22 cellular contexts compared by ENCODE assay signal in the genomic region with DNA sequence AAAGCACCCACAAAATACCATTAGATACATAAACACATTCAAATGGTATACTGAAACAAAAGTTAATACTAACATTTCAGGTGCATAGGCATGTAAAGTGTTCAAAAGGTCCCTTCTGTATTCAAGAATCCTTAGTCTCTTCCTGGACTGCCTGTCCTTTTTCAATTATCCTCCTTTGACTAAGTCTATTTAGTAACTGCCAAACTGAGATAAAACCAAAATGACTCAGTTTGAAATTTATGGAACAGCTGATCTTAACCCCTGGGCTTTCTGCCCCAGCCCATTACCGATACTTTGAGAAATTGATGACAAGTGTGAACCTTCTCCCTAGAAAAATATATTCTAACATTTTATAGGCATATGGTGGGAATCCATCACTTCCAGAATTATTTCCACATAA. TPM values are rescaled to one million over a fixed set of nuclear protein-coding genes. Genes with fewer than 3 reads are reported as not detected.
DNase-seq lines count a peak whose midpoint lies in the region; ATAC-seq, FAIRE-seq and TF ChIP-seq lines count a peak whose summit lies in the region.
"Had no signal": no experiment of that assay in that cellular context is flagged by ENCODE, and none has a peak within 500 bp of the region (broad histone marks: within the 10 kb centered on the region; RNA-seq: fewer than 3 reads in every experiment).

No MANE protein-coding gene starts in this region.

- DNase-seq in T-helper 2 cell treated with Interferon-gamma antibody and Interleukin-4, amounts not matched to agents 5 μg/mL and 100 μg/mL, for 36 hours (ENCODE audit: low spot score): no peak
- DNase-seq in T-helper 2 cell (no peak), H54 (ENCODE audit: insufficient read length, low spot score) (no peak), natural killer cell (no peak), glomerular visceral epithelial cell (ENCODE audit: extremely low spot score) (no peak)
- DNase-seq in activated naive CD8-positive, alpha-beta T cell treated with anti-CD3 and anti-CD28 coated beads for 36 hours: no peak
- DNase-seq in stimulated activated CD4-positive, alpha-beta T cell treated with anti-CD3 and anti-CD28 coated beads, Interleukin-2, amount 100 ng/mL, for 24 hours: no peak
- DNase-seq: 8988T; DMS53; effector CD4-positive, alpha-beta T cell; hippocampal formation; KG1; mesendoderm; NCI-H1105 treated with DMSO at 0.1 percent for 48 hours; NCI-H2171; stimulated activated CD4-positive, alpha-beta T cell treated with anti-CD3 and anti-CD28 coated beads, Interleukin-12 subunit alpha, Interleukin-12 subunit beta, amount 100 ng/mL, for 4 hours; stimulated activated naive CD4-positive, alpha-beta T cell treated with Interleukin-2 at 50 U/mL for 16 hours had no signal

- no peaks in the 10 kb centered on the region for H3K27me3 Mint-ChIP-seq in T-helper 2 cell treated with Interferon-gamma antibody and Interleukin-4, amounts not matched to agents 5 μg/mL and 100 μg/mL, for 36 hours (ENCODE audit: low read depth)
- no peaks in the 10 kb centered on the region for H3K27me3 Mint-ChIP-seq in activated naive CD8-positive, alpha-beta T cell treated with anti-CD3 and anti-CD28 coated beads for 36 hours
- H3K27me3 Mint-ChIP-seq in natural killer cell (ENCODE audit: low read depth in 2 of 2): no peaks in the 10 kb centered on the region

- no peaks in the 10 kb centered on the region for H3K9me3 Mint-ChIP-seq in T-helper 2 cell treated with Interferon-gamma antibody and Interleukin-4, amounts not matched to agents 5 μg/mL and 100 μg/mL, for 36 hours
- peaks cover 5% of the 10 kb centered on the region for H3K9me3 Mint-ChIP-seq in activated naive CD8-positive, alpha-beta T cell treated with anti-CD3 and anti-CD28 coated beads for 36 hours
- no peaks in the 10 kb centered on the region for H3K9me3 Mint-ChIP-seq in natural killer cell
- H3K9me3 Mint-ChIP-seq: neural crest cell had no signal

- peaks cover 64% of the 10 kb centered on the region for H3K4me1 Mint-ChIP-seq in T-helper 2 cell treated with Interferon-gamma antibody and Interleukin-4, amounts not matched to agents 5 μg/mL and 100 μg/mL, for 36 hours (ENCODE audit: low read depth)
- H3K4me1 Mint-ChIP-seq in activated naive CD8-positive, alpha-beta T cell treated with anti-CD3 and anti-CD28 coated beads for 36 hours: peaks cover 77% of the 10 kb centered on the region
- peaks cover 74 to 75% of the 10 kb centered on the region in 2 donors for H3K4me1 Mint-ChIP-seq in natural killer cell

- peak; percentile 43 for FAIRE-seq in H54 (lab: Jason Lieb, UNC)
- FAIRE-seq: GM18507, RCC 7860 had no signal

- TF ChIP-seq POLR2A in H54 (IDR thresholded peaks at IDR 0.05; ENCODE audit: low read depth, low read length): no peak

- no peak for TF ChIP-seq CTCF in natural killer cell (IDR thresholded peaks at IDR 0.05)

- no peak overlapping the region for H3K27ac Mint-ChIP-seq in T-helper 2 cell treated with Interferon-gamma antibody and Interleukin-4, amounts not matched to agents 5 μg/mL and 100 μg/mL, for 36 hours
- peak overlapping the region; percentile 38 for H3K27ac Mint-ChIP-seq in activated naive CD8-positive, alpha-beta T cell treated with anti-CD3 and anti-CD28 coated beads for 36 hours
- peak overlapping the region; percentile 59 to 83 for H3K27ac Mint-ChIP-seq in natural killer cell

- peaks cover 37% of the 10 kb centered on the region for H3K36me3 Mint-ChIP-seq in T-helper 2 cell treated with Interferon-gamma antibody and Interleukin-4, amounts not matched to agents 5 μg/mL and 100 μg/mL, for 36 hours (ENCODE audit: low read depth)
- peaks cover 52% of the 10 kb centered on the region for H3K36me3 Mint-ChIP-seq in activated naive CD8-positive, alpha-beta T cell treated with anti-CD3 and anti-CD28 coated beads for 36 hours
- H3K36me3 Mint-ChIP-seq in natural killer cell: no peaks in the 10 kb centered on the region

- intact Hi-C loops in natural killer cell (cut with micrococcal nuclease): loop anchor here (10.0 kb wide), 1 partner anchor 287 kb away; the partner anchor contains the start of gene KIF5B

- no peak for ATAC-seq in natural killer cell
- no peak for ATAC-seq in GM21786 (IDR thresholded peaks at IDR 0.05; ENCODE audit: unreplicated experiment)
- ATAC-seq: HCT116 had no signal

- H3K4me3 Mint-ChIP-seq in T-helper 2 cell treated with Interferon-gamma antibody and Interleukin-4, amounts not matched to agents 5 μg/mL and 100 μg/mL, for 36 hours: peak overlapping the region; percentile 10
- no peak overlapping the region for H3K4me3 Mint-ChIP-seq in activated naive CD8-positive, alpha-beta T cell treated with anti-CD3 and anti-CD28 coated beads for 36 hours
- peak overlapping the region; percentile 18 for H3K4me3 Mint-ChIP-seq in natural killer cell
- H3K4me3 Mint-ChIP-seq: neural crest cell had no signal

RNA-seq across cellular contexts. Expression of gene EPC1, which starts 5.4 kb away (rescaled TPM):
- total RNA-seq in activated naive CD8-positive, alpha-beta T cell treated with anti-CD3 and anti-CD28 coated beads for 36 hours: 10 to 100 TPM; 32.1 to 33.1 TPM
- 100 to 1,000 TPM; 155 to 178 (median 161) TPM for total RNA-seq in natural killer cell

Comparison
In these comparisons a context has a peak if more than half of its experiments do, and no peak if none do; other contexts are left out.
1. RNA of gene EPC1, which starts 5.4 kb away (total RNA-seq): 155 to 178 TPM in natural killer cell; 32.1 to 33.1 TPM in activated naive CD8-positive, alpha-beta T cell treated with anti-CD3 and anti-CD28 coated beads for 36 hours; every median in the first group is over 4 times any median in the second.